In the genomic region with DNA sequence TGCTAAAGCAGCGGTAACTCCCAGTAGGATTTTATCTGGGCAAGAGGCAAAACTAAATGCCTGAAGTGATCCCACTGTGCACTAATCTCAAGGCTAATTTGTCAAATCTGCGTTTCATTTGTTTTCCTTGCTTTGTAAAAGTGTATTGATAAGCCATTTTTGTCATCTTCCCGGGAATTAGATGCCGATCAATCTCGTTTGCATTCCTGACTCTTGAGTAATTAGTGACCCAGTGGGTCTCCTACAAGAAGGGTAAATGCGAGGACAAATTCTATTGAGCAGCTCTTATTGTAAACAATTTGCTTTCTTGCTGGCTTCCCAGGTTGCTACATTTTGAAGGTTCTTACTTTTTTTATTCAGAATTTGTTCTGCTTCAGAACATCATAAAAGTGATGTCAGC, we compare ENCODE assay signal across 1 cellular context.
TF ChIP-seq lines count a peak whose summit lies in the region.

No MANE protein-coding gene starts in this region.

TF ChIP-seq in GM23338, 12 proteins besides CTCF, POLR2A, EP300 and RAD21 (continued from another document):
- TF ChIP-seq, protein P1, sequence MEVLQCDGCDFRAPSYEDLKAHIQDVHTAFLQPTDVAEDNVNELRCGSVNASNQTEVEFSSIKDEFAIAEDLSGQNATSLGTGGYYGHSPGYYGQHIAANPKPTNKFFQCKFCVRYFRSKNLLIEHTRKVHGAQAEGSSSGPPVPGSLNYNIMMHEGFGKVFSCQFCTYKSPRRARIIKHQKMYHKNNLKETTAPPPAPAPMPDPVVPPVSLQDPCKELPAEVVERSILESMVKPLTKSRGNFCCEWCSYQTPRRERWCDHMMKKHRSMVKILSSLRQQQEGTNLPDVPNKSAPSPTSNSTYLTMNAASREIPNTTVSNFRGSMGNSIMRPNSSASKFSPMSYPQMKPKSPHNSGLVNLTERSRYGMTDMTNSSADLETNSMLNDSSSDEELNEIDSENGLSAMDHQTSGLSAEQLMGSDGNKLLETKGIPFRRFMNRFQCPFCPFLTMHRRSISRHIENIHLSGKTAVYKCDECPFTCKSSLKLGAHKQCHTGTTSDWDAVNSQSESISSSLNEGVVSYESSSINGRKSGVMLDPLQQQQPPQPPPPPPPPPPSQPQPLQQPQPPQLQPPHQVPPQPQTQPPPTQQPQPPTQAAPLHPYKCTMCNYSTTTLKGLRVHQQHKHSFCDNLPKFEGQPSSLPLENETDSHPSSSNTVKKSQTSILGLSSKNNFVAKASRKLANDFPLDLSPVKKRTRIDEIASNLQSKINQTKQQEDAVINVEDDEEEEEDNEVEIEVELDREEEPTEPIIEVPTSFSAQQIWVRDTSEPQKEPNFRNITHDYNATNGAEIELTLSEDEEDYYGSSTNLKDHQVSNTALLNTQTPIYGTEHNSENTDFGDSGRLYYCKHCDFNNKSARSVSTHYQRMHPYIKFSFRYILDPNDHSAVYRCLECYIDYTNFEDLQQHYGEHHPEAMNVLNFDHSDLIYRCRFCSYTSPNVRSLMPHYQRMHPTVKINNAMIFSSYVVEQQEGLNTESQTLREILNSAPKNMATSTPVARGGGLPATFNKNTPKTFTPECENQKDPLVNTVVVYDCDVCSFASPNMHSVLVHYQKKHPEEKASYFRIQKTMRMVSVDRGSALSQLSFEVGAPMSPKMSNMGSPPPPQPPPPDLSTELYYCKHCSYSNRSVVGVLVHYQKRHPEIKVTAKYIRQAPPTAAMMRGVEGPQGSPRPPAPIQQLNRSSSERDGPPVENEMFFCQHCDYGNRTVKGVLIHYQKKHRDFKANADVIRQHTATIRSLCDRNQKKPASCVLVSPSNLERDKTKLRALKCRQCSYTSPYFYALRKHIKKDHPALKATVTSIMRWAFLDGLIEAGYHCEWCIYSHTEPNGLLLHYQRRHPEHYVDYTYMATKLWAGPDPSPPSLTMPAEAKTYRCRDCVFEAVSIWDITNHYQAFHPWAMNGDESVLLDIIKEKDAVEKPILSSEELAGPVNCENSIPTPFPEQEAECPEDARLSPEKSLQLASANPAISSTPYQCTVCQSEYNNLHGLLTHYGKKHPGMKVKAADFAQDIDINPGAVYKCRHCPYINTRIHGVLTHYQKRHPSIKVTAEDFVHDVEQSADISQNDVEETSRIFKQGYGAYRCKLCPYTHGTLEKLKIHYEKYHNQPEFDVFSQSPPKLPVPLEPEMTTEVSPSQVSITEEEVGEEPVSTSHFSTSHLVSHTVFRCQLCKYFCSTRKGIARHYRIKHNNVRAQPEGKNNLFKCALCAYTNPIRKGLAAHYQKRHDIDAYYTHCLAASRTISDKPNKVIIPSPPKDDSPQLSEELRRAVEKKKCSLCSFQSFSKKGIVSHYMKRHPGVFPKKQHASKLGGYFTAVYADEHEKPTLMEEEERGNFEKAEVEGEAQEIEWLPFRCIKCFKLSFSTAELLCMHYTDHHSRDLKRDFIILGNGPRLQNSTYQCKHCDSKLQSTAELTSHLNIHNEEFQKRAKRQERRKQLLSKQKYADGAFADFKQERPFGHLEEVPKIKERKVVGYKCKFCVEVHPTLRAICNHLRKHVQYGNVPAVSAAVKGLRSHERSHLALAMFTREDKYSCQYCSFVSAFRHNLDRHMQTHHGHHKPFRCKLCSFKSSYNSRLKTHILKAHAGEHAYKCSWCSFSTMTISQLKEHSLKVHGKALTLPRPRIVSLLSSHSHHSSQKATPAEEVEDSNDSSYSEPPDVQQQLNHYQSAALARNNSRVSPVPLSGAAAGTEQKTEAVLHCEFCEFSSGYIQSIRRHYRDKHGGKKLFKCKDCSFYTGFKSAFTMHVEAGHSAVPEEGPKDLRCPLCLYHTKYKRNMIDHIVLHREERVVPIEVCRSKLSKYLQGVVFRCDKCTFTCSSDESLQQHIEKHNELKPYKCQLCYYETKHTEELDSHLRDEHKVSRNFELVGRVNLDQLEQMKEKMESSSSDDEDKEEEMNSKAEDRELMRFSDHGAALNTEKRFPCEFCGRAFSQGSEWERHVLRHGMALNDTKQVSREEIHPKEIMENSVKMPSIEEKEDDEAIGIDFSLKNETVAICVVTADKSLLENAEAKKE (CRISPR knock-in tag; IDR thresholded peaks at IDR 0.05): no peak
- no peak for TF ChIP-seq JUNB (IDR thresholded peaks at IDR 0.05; ENCODE audit: unreplicated experiment)
- TF ChIP-seq, protein P2, sequence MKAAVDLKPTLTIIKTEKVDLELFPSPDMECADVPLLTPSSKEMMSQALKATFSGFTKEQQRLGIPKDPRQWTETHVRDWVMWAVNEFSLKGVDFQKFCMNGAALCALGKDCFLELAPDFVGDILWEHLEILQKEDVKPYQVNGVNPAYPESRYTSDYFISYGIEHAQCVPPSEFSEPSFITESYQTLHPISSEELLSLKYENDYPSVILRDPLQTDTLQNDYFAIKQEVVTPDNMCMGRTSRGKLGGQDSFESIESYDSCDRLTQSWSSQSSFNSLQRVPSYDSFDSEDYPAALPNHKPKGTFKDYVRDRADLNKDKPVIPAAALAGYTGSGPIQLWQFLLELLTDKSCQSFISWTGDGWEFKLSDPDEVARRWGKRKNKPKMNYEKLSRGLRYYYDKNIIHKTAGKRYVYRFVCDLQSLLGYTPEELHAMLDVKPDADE (IDR thresholded peaks at IDR 0.05): no peak
- TF ChIP-seq POLR2AphosphoS5 (IDR thresholded peaks at IDR 0.05; ENCODE audit: low read depth): no peak
- TF ChIP-seq EZH2phosphoT487 (IDR thresholded peaks at IDR 0.05; ENCODE audit: unreplicated experiment): no peak
- no peak for TF ChIP-seq ZNF114 (CRISPR knock-in tag; IDR thresholded peaks at IDR 0.05)
- TF ChIP-seq, protein P3, sequence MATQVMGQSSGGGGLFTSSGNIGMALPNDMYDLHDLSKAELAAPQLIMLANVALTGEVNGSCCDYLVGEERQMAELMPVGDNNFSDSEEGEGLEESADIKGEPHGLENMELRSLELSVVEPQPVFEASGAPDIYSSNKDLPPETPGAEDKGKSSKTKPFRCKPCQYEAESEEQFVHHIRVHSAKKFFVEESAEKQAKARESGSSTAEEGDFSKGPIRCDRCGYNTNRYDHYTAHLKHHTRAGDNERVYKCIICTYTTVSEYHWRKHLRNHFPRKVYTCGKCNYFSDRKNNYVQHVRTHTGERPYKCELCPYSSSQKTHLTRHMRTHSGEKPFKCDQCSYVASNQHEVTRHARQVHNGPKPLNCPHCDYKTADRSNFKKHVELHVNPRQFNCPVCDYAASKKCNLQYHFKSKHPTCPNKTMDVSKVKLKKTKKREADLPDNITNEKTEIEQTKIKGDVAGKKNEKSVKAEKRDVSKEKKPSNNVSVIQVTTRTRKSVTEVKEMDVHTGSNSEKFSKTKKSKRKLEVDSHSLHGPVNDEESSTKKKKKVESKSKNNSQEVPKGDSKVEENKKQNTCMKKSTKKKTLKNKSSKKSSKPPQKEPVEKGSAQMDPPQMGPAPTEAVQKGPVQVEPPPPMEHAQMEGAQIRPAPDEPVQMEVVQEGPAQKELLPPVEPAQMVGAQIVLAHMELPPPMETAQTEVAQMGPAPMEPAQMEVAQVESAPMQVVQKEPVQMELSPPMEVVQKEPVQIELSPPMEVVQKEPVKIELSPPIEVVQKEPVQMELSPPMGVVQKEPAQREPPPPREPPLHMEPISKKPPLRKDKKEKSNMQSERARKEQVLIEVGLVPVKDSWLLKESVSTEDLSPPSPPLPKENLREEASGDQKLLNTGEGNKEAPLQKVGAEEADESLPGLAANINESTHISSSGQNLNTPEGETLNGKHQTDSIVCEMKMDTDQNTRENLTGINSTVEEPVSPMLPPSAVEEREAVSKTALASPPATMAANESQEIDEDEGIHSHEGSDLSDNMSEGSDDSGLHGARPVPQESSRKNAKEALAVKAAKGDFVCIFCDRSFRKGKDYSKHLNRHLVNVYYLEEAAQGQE (IDR thresholded peaks at IDR 0.05; ENCODE audit: unreplicated experiment): no peak
- no peak for TF ChIP-seq CREB1 (CRISPR knock-in tag; IDR thresholded peaks at IDR 0.05; ENCODE audit: low read depth)
- no peak for TF ChIP-seq EZH2 (IDR thresholded peaks at IDR 0.05; ENCODE audit: low read depth, unreplicated experiment)
- TF ChIP-seq ZNF331 (CRISPR knock-in tag; IDR thresholded peaks at IDR 0.05; ENCODE audit: low read depth): no peak
TF ChIP-seq in GM23338: peak in this region for 0.
